ENCODE assay signal across 14 cellular contexts in genomic region chr9:653856-654387, GRCh38.
"Had no signal": no experiment of that assay in that cellular context is flagged by ENCODE, and none has a peak within 500 bp of the region (broad histone marks: within the 10 kb centered on the region; RNA-seq: fewer than 3 reads in every experiment).

No MANE protein-coding gene starts in this region.

- DNase-seq: activated CD4-positive, alpha-beta T cell treated with anti-CD3 and anti-CD28 coated beads for 1 hour; activated CD4-positive, alpha-beta T cell treated with anti-CD3 and anti-CD28 coated beads, Interleukin-2, amount 50 U/mL, for 48 hours; activated gamma-delta T cell; activated T-cell treated with anti-CD3 and anti-CD28 coated beads, Interleukin-2, amount 50 U/mL, for 48 hours; anterior cingulate cortex; naive B cell; right lobe of liver; spleen; stimulated activated CD4-positive, alpha-beta T cell treated with anti-CD3 and anti-CD28 coated beads, Interleukin-1b, Interleukin-23, amount 100 ng/mL, for 48 hours; substantia nigra; T1000 had no signal

- H3K9me3 ChIP-seq: right lobe of liver, spleen had no signal

- H3K36me3 ChIP-seq: right lobe of liver, spleen had no signal

- H3K27ac ChIP-seq: right lobe of liver had no signal

- H3K4me1 ChIP-seq: right lobe of liver had no signal

- ATAC-seq: esophagus mucosa; right lobe of liver; stimulated activated memory B cell treated with anti-CD40 and anti-IgM and Interleukin-4, amounts not matched to agents 10 μg/mL and 1 μg/mL and 100 μg/mL, for 72 hours had no signal

- FAIRE-seq: islet of Langerhans had no signal

- H3K4me3 ChIP-seq: right lobe of liver, spleen had no signal

- H3K27me3 ChIP-seq: right lobe of liver, spleen had no signal
